1 cellular context compared by ENCODE assay signal in the genomic region with DNA sequence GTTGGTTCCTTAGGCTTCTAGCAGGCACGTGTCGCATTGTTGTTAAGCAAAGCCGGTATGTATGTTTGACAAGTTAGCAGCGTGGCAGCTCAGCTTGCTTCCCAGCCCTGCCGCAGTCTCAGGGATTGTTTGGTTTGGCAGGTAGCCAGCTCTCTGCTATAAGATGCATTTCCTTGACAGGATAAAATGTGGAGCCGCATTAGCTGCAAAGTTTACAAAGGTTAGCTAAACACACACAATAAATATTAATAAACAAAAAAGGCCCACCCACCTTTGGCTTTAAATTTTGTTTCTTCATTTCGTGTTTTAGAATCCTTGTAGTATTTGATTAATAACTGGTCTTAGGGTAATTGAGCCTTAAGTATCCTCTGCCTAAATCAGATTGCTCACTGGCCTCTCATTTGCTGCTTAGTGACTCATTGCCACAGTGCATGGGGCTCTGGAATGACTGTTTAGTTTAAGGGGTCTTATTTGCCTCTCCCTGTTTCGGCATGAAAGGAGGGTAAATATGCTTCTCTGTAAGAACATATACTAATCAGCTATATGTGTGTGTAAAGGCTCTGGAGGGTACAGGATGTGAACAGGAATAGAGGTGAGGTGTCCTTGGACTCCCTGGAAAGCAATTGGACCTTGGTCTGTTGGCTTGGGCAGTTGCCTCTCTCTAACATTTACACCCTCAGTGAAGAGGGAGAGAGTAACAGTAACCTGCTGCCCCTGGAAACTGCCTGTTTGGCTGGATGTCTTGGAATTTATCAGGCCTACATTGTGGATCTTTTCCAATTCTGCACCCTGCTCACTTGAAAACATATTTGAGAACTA.
A peak's percentile ranks its signal among the peaks of the same experiment; 100 is the strongest.
TF ChIP-seq lines count a peak whose summit lies in the region.

No MANE protein-coding gene starts in this region.

TF ChIP-seq in HepG2, 621 proteins besides CTCF, POLR2A, EP300 and RAD21 (continued from another document and continues in another):
- TF ChIP-seq, protein P1, sequence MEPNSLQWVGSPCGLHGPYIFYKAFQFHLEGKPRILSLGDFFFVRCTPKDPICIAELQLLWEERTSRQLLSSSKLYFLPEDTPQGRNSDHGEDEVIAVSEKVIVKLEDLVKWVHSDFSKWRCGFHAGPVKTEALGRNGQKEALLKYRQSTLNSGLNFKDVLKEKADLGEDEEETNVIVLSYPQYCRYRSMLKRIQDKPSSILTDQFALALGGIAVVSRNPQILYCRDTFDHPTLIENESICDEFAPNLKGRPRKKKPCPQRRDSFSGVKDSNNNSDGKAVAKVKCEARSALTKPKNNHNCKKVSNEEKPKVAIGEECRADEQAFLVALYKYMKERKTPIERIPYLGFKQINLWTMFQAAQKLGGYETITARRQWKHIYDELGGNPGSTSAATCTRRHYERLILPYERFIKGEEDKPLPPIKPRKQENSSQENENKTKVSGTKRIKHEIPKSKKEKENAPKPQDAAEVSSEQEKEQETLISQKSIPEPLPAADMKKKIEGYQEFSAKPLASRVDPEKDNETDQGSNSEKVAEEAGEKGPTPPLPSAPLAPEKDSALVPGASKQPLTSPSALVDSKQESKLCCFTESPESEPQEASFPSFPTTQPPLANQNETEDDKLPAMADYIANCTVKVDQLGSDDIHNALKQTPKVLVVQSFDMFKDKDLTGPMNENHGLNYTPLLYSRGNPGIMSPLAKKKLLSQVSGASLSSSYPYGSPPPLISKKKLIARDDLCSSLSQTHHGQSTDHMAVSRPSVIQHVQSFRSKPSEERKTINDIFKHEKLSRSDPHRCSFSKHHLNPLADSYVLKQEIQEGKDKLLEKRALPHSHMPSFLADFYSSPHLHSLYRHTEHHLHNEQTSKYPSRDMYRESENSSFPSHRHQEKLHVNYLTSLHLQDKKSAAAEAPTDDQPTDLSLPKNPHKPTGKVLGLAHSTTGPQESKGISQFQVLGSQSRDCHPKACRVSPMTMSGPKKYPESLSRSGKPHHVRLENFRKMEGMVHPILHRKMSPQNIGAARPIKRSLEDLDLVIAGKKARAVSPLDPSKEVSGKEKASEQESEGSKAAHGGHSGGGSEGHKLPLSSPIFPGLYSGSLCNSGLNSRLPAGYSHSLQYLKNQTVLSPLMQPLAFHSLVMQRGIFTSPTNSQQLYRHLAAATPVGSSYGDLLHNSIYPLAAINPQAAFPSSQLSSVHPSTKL (CRISPR knock-in tag; IDR thresholded peaks at IDR 0.05), result peak; percentile 98
- TF ChIP-seq ZMYM2 (CRISPR knock-in tag; IDR thresholded peaks at IDR 0.05) (0 out of 2 replicates have a peak, but pooled peaks have one; percentile 46), NKX3-1 (CRISPR knock-in tag; IDR thresholded peaks at IDR 0.05) (peak; percentile 42; the same call in 1 of the 2 replicates), ZSCAN12 (CRISPR knock-in tag; IDR thresholded peaks at IDR 0.05) (no peak), KDM3A (CRISPR knock-in tag; IDR thresholded peaks at IDR 0.05; ENCODE audit: low read depth) (0 out of 2 replicates have a peak, but pooled peaks have one; percentile 51), MED8 (CRISPR knock-in tag; IDR thresholded peaks at IDR 0.05; ENCODE audit: insufficient replicate concordance) (no peak), HNF4A (CRISPR knock-in tag; IDR thresholded peaks at IDR 0.05) (peak; percentile 99), SYNCRIP (IDR thresholded peaks at IDR 0.05; ENCODE audit: insufficient read depth, low read depth, low read length) (no peak), MEIS2 (CRISPR knock-in tag; IDR thresholded peaks at IDR 0.05) (peak; percentile 40; the same call in 1 of the 2 replicates), MBD4 (IDR thresholded peaks at IDR 0.05; ENCODE audit: borderline replicate concordance, low read length) (no peak), ETV5 (CRISPR knock-in tag; IDR thresholded peaks at IDR 0.05; ENCODE audit: borderline replicate concordance) (peak; percentile 90; the same call in 1 of the 2 replicates), ZNF441 (CRISPR knock-in tag; IDR thresholded peaks at IDR 0.05; ENCODE audit: borderline replicate concordance) (0 out of 2 replicates have a peak, but pooled peaks have one; percentile 35), ZNF761 (CRISPR knock-in tag; conservative IDR thresholded peaks at IDR 0.05) (0 out of 2 replicates have a peak, but pooled peaks have one; percentile 62), NCOA5 (CRISPR knock-in tag; IDR thresholded peaks at IDR 0.05) (0 out of 2 replicates have a peak, but pooled peaks have one; percentile 42), SMARCC2 (IDR thresholded peaks at IDR 0.05) (0 out of 2 replicates have a peak, but pooled peaks have one; percentile 13), ESRRA (CRISPR knock-in tag; IDR thresholded peaks at IDR 0.05; ENCODE audit: low read depth) (peak; percentile 90)
- TF ChIP-seq, protein P2, sequence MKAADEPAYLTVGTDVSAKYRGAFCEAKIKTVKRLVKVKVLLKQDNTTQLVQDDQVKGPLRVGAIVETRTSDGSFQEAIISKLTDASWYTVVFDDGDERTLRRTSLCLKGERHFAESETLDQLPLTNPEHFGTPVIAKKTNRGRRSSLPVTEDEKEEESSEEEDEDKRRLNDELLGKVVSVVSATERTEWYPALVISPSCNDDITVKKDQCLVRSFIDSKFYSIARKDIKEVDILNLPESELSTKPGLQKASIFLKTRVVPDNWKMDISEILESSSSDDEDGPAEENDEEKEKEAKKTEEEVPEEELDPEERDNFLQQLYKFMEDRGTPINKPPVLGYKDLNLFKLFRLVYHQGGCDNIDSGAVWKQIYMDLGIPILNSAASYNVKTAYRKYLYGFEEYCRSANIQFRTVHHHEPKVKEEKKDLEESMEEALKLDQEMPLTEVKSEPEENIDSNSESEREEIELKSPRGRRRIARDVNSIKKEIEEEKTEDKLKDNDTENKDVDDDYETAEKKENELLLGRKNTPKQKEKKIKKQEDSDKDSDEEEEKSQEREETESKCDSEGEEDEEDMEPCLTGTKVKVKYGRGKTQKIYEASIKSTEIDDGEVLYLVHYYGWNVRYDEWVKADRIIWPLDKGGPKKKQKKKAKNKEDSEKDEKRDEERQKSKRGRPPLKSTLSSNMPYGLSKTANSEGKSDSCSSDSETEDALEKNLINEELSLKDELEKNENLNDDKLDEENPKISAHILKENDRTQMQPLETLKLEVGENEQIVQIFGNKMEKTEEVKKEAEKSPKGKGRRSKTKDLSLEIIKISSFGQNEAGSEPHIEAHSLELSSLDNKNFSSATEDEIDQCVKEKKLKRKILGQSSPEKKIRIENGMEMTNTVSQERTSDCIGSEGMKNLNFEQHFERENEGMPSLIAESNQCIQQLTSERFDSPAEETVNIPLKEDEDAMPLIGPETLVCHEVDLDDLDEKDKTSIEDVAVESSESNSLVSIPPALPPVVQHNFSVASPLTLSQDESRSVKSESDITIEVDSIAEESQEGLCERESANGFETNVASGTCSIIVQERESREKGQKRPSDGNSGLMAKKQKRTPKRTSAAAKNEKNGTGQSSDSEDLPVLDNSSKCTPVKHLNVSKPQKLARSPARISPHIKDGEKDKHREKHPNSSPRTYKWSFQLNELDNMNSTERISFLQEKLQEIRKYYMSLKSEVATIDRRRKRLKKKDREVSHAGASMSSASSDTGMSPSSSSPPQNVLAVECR (CRISPR knock-in tag; IDR thresholded peaks at IDR 0.05; ENCODE audit: borderline replicate concordance), result peak; percentile 75
- TF ChIP-seq, protein P3, sequence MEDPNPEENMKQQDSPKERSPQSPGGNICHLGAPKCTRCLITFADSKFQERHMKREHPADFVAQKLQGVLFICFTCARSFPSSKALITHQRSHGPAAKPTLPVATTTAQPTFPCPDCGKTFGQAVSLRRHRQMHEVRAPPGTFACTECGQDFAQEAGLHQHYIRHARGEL (CRISPR knock-in tag; IDR thresholded peaks at IDR 0.05), result no peak
- TF ChIP-seq, protein P4, sequence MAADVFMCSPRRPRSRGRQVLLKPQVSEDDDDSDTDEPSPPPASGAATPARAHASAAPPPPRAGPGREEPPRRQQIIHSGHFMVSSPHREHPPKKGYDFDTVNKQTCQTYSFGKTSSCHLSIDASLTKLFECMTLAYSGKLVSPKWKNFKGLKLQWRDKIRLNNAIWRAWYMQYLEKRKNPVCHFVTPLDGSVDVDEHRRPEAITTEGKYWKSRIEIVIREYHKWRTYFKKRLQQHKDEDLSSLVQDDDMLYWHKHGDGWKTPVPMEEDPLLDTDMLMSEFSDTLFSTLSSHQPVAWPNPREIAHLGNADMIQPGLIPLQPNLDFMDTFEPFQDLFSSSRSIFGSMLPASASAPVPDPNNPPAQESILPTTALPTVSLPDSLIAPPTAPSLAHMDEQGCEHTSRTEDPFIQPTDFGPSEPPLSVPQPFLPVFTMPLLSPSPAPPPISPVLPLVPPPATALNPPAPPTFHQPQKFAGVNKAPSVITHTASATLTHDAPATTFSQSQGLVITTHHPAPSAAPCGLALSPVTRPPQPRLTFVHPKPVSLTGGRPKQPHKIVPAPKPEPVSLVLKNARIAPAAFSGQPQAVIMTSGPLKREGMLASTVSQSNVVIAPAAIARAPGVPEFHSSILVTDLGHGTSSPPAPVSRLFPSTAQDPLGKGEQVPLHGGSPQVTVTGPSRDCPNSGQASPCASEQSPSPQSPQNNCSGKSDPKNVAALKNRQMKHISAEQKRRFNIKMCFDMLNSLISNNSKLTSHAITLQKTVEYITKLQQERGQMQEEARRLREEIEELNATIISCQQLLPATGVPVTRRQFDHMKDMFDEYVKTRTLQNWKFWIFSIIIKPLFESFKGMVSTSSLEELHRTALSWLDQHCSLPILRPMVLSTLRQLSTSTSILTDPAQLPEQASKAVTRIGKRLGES (CRISPR knock-in tag; IDR thresholded peaks at IDR 0.05; ENCODE audit: borderline replicate concordance), result no peak
- TF ChIP-seq, protein P5, sequence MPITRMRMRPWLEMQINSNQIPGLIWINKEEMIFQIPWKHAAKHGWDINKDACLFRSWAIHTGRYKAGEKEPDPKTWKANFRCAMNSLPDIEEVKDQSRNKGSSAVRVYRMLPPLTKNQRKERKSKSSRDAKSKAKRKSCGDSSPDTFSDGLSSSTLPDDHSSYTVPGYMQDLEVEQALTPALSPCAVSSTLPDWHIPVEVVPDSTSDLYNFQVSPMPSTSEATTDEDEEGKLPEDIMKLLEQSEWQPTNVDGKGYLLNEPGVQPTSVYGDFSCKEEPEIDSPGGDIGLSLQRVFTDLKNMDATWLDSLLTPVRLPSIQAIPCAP (CRISPR knock-in tag; IDR thresholded peaks at IDR 0.05; ENCODE audit: low read depth), result no peak
- TF ChIP-seq, protein P6, sequence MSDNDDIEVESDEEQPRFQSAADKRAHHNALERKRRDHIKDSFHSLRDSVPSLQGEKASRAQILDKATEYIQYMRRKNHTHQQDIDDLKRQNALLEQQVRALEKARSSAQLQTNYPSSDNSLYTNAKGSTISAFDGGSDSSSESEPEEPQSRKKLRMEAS (IDR thresholded peaks at IDR 0.05), result peak; percentile 85
- TF ChIP-seq, protein P7, sequence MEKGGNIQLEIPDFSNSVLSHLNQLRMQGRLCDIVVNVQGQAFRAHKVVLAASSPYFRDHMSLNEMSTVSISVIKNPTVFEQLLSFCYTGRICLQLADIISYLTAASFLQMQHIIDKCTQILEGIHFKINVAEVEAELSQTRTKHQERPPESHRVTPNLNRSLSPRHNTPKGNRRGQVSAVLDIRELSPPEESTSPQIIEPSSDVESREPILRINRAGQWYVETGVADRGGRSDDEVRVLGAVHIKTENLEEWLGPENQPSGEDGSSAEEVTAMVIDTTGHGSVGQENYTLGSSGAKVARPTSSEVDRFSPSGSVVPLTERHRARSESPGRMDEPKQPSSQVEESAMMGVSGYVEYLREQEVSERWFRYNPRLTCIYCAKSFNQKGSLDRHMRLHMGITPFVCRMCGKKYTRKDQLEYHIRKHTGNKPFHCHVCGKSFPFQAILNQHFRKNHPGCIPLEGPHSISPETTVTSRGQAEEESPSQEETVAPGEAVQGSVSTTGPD (CRISPR knock-in tag; IDR thresholded peaks at IDR 0.05), result no peak
- TF ChIP-seq, protein P8, sequence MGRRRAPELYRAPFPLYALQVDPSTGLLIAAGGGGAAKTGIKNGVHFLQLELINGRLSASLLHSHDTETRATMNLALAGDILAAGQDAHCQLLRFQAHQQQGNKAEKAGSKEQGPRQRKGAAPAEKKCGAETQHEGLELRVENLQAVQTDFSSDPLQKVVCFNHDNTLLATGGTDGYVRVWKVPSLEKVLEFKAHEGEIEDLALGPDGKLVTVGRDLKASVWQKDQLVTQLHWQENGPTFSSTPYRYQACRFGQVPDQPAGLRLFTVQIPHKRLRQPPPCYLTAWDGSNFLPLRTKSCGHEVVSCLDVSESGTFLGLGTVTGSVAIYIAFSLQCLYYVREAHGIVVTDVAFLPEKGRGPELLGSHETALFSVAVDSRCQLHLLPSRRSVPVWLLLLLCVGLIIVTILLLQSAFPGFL (CRISPR knock-in tag; IDR thresholded peaks at IDR 0.05), result no peak
- TF ChIP-seq, protein P9, sequence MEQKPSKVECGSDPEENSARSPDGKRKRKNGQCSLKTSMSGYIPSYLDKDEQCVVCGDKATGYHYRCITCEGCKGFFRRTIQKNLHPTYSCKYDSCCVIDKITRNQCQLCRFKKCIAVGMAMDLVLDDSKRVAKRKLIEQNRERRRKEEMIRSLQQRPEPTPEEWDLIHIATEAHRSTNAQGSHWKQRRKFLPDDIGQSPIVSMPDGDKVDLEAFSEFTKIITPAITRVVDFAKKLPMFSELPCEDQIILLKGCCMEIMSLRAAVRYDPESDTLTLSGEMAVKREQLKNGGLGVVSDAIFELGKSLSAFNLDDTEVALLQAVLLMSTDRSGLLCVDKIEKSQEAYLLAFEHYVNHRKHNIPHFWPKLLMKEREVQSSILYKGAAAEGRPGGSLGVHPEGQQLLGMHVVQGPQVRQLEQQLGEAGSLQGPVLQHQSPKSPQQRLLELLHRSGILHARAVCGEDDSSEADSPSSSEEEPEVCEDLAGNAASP (CRISPR knock-in tag; IDR thresholded peaks at IDR 0.05; ENCODE audit: borderline replicate concordance), result peak; percentile 78; the same call in 1 of the 2 replicates
- TF ChIP-seq, protein P10, sequence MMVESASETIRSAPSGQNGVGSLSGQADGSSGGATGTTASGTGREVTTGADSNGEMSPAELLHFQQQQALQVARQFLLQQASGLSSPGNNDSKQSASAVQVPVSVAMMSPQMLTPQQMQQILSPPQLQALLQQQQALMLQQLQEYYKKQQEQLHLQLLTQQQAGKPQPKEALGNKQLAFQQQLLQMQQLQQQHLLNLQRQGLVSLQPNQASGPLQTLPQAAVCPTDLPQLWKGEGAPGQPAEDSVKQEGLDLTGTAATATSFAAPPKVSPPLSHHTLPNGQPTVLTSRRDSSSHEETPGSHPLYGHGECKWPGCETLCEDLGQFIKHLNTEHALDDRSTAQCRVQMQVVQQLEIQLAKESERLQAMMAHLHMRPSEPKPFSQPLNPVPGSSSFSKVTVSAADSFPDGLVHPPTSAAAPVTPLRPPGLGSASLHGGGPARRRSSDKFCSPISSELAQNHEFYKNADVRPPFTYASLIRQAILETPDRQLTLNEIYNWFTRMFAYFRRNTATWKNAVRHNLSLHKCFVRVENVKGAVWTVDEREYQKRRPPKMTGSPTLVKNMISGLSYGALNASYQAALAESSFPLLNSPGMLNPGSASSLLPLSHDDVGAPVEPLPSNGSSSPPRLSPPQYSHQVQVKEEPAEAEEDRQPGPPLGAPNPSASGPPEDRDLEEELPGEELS (CRISPR knock-in tag; IDR thresholded peaks at IDR 0.05), result peak; percentile 87
- TF ChIP-seq, protein P11, sequence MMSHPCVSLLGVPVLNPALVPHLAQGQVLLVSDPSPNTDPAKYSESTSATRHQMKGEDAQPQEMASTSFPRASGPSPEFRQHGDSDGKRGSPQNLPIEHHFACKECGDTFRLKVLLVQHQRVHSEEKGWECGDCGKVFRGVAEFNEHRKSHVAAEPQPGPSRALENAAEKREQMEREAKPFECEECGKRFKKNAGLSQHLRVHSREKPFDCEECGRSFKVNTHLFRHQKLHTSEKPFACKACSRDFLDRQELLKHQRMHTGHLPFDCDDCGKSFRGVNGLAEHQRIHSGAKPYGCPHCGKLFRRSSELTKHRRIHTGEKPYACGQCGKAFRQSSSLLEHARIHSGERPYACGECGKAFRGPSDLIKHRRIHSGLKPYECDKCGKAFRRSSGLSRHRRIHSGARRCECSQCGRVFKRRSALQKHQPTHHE (CRISPR knock-in tag; IDR thresholded peaks at IDR 0.05; ENCODE audit: borderline replicate concordance), result peak; percentile 44; the same call in 1 of the 2 replicates
